15 cellular contexts compared by ENCODE assay signal in genomic region chr12:97568336-97569180, GRCh38.
DNase-seq lines count a peak whose midpoint lies in the region; ATAC-seq, FAIRE-seq and TF ChIP-seq lines count a peak whose summit lies in the region.
"Had no signal": no experiment of that assay in that cellular context is flagged by ENCODE, and none has a peak within 500 bp of the region (broad histone marks: within the 10 kb centered on the region; RNA-seq: fewer than 3 reads in every experiment).

No MANE protein-coding gene starts in this region.

- ATAC-seq in pancreas (peak; percentile 96 to 99 (median 96)), aorta (ENCODE audit: low FRiP score) (no peak)
- ATAC-seq: stimulated activated memory B cell treated with anti-CD40 and anti-IgM and Interleukin-4, amounts not matched to agents 10 μg/mL and 1 μg/mL and 100 μg/mL, for 72 hours had no signal

- POLR2A ChIA-PET in PC-9 (lab: Charles Lee; ENCODE audit: unreplicated experiment): interaction anchor here (1.2 kb wide), 1 partner anchor 13 kb away, joined by 5 read pairs; no protein-coding TSS in a partner anchor

- TF ChIP-seq CTCF in PC-9 (conservative IDR thresholded peaks at IDR 0.05): no peak
- TF ChIP-seq CTCF in pancreas (IDR thresholded peaks at IDR 0.05): no peak

- H3K79me2 ChIP-seq in PC-9 (ENCODE audit: low read depth): no peaks in the 10 kb centered on the region

- intact Hi-C loops in PC-9 (cut with micrococcal nuclease; ENCODE audit: unreplicated experiment): loop anchor here (1.0 kb wide), 1 partner anchor 12 kb away; no protein-coding TSS in a partner anchor
- intact Hi-C loops in pancreas (cut with DNase I): no loop called here
- intact Hi-C loops in aorta (cut with DNase I): no loop called here

- H3K36me3 ChIP-seq in PC-9 (ENCODE audit: low read depth): no peaks in the 10 kb centered on the region
- no peaks in the 10 kb centered on the region for H3K36me3 ChIP-seq in pancreas
- no peaks in the 10 kb centered on the region for H3K36me3 ChIP-seq in aorta (ENCODE audit: control insufficient read depth in 1 of 2, insufficient read depth in 2 of 2, low read length in 1 of 2)
- H3K36me3 ChIP-seq: esophagus muscularis mucosa, SJSA1 had no signal

- no peaks in the 10 kb centered on the region for H3K27me3 ChIP-seq in PC-9 (ENCODE audit: insufficient read depth, low read depth)
- no peaks in the 10 kb centered on the region for H3K27me3 ChIP-seq in pancreas
- H3K27me3 ChIP-seq in aorta (ENCODE audit: control insufficient read depth in 1 of 2, insufficient read depth in 2 of 2, low read length in 1 of 2): no peaks in the 10 kb centered on the region
- H3K27me3 ChIP-seq: esophagus muscularis mucosa, SJSA1 had no signal

- peaks cover 21% of the 10 kb centered on the region for H3F3A ChIP-seq in PC-9 (ENCODE audit: insufficient read depth, low read depth)

- CTCF ChIA-PET in PC-9 (lab: Charles Lee): no interaction called here

- BruUV-seq in PC-9 (replicated peaks; lab: Mats Ljungman, UMichigan): TSS peak; percentile 25

- WGBS in pancreas, 2 donors: 15 to 19% methylated on average over 4 of the region's 4 CpGs
- 72 to 78% methylated on average over 4 of the region's 4 CpGs for WGBS in aorta, 2 donors

- H4K20me1 ChIP-seq in PC-9 (ENCODE audit: insufficient read depth): no peaks in the 10 kb centered on the region

- H3K27ac ChIP-seq in PC-9 (peak overlapping the region; percentile 75), pancreas (peak overlapping the region; percentile 52 to 69 (median 61)), aorta (ENCODE audit: low read depth in 1 of 2, low read length in 2 of 2) (no peak overlapping the region)
- H3K27ac ChIP-seq: esophagus muscularis mucosa, SJSA1 had no signal

- no peaks in the 10 kb centered on the region for H3K9me2 ChIP-seq in PC-9 (ENCODE audit: insufficient read depth)

- no peak overlapping the region for H2AFZ ChIP-seq in PC-9

- H3K4me3 ChIP-seq in PC-9 (peak overlapping the region; percentile 17; the same call in 1 of the 2 replicates), pancreas (no peak overlapping the region), aorta (ENCODE audit: low read length in 2 of 2) (no peak overlapping the region)
- H3K4me3 ChIP-seq: esophagus muscularis mucosa, SJSA1 had no signal

- peak; percentile 51 for FAIRE-seq in pancreas (lab: Jason Lieb, UNC)
- FAIRE-seq: G401.6 had no signal

- DNase-seq in DMS53 (lab: John Stamatoyannopoulos, UW) (peak; percentile 98), PC-9 (peak; percentile 57 to 99), glomerular visceral epithelial cell (ENCODE audit: extremely low spot score) (peak; percentile 6), pancreas (peak in 3 of 6 donors; percentile 40 to 66 (median 45)), germinal center (ENCODE audit: low spot score) (no peak), NCI-H524 treated with DMSO at 0.1 percent for 48 hours (lab: John Stamatoyannopoulos, UW) (no peak), T1000 (lab: John Stamatoyannopoulos, UW) (no peak), aorta (no peak)
- DNase-seq: activated naive CD4-positive, alpha-beta T cell treated with anti-CD3 and anti-CD28 coated beads for 36 hours; C1 segment of cervical spinal cord; H9 had no signal

- peak overlapping the region; percentile 68 for H3K4me2 ChIP-seq in PC-9

- H3K9me3 ChIP-seq in PC-9 (ENCODE audit: insufficient read depth, low read depth) (no peaks in the 10 kb centered on the region), pancreas (no peaks in the 10 kb centered on the region), aorta (ENCODE audit: control insufficient read depth, low read length) (no peaks in the 10 kb centered on the region)
- H3K9me3 ChIP-seq: esophagus muscularis mucosa, SJSA1 had no signal

- H3K4me1 ChIP-seq in PC-9 (replicated peaks; ENCODE audit: insufficient read depth): peaks cover 50% of the 10 kb centered on the region
- H3K4me1 ChIP-seq in pancreas: peaks cover 25 to 39% (median 29%) of the 10 kb centered on the region in 3 donors
- H3K4me1 ChIP-seq in aorta (ENCODE audit: control insufficient read depth in 1 of 2, insufficient read depth in 2 of 2, low read length in 2 of 2): no peaks in the 10 kb centered on the region
- H3K4me1 ChIP-seq: esophagus muscularis mucosa, SJSA1 had no signal

Comparison
In these comparisons a context has a peak if more than half of its experiments do, and no peak if none do; other contexts are left out.
1. DNase-seq: peak in DMS53 (single experiment), PC-9 (2 of 2) and glomerular visceral epithelial cell (single experiment); none in germinal center (single experiment), NCI-H524 treated with DMSO at 0.1 percent for 48 hours (single experiment), T1000 (single experiment) and aorta (0 of 2).
2. H3K27ac ChIP-seq: peak in PC-9 (single experiment) and pancreas (4 of 4); none in aorta (0 of 2).